In the genomic region with DNA sequence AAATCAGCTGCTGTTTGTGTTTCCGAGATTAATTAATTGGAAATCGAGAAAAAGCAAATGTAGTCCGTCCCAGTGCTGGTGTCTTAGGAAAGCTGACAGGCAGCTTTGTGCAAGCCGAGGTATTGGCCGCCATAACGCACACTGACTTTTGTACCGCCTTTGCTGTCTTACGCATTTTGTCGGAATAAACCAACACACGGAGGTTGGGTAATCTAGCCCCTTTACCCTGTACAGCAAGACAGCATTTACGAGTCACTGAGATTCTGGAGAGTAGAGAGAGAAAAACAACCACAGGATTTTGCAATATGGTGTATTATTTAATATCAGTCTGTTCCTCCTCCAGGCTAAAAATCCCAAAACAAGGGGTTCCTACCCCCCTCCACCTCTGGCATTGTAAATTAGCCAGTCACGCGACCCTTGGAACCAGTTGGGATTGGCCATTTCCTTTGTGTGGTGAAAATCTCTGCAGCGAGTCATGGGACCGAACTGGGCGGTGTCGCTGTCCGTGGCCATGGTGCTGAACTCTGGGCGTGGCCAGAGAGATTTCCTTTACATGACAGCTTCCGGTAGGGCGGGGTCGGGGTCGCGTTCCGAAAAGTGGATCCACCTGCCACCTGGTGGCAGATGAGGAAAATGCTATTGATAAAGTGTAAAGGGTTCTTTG, we compare ENCODE assay signal across 1 cellular context.
TF ChIP-seq lines count a peak whose summit lies in the region.

No MANE protein-coding gene starts in this region.

TF ChIP-seq in GM23338, 12 proteins besides CTCF, POLR2A, EP300 and RAD21 (continued from another document):
- TF ChIP-seq, protein P1, sequence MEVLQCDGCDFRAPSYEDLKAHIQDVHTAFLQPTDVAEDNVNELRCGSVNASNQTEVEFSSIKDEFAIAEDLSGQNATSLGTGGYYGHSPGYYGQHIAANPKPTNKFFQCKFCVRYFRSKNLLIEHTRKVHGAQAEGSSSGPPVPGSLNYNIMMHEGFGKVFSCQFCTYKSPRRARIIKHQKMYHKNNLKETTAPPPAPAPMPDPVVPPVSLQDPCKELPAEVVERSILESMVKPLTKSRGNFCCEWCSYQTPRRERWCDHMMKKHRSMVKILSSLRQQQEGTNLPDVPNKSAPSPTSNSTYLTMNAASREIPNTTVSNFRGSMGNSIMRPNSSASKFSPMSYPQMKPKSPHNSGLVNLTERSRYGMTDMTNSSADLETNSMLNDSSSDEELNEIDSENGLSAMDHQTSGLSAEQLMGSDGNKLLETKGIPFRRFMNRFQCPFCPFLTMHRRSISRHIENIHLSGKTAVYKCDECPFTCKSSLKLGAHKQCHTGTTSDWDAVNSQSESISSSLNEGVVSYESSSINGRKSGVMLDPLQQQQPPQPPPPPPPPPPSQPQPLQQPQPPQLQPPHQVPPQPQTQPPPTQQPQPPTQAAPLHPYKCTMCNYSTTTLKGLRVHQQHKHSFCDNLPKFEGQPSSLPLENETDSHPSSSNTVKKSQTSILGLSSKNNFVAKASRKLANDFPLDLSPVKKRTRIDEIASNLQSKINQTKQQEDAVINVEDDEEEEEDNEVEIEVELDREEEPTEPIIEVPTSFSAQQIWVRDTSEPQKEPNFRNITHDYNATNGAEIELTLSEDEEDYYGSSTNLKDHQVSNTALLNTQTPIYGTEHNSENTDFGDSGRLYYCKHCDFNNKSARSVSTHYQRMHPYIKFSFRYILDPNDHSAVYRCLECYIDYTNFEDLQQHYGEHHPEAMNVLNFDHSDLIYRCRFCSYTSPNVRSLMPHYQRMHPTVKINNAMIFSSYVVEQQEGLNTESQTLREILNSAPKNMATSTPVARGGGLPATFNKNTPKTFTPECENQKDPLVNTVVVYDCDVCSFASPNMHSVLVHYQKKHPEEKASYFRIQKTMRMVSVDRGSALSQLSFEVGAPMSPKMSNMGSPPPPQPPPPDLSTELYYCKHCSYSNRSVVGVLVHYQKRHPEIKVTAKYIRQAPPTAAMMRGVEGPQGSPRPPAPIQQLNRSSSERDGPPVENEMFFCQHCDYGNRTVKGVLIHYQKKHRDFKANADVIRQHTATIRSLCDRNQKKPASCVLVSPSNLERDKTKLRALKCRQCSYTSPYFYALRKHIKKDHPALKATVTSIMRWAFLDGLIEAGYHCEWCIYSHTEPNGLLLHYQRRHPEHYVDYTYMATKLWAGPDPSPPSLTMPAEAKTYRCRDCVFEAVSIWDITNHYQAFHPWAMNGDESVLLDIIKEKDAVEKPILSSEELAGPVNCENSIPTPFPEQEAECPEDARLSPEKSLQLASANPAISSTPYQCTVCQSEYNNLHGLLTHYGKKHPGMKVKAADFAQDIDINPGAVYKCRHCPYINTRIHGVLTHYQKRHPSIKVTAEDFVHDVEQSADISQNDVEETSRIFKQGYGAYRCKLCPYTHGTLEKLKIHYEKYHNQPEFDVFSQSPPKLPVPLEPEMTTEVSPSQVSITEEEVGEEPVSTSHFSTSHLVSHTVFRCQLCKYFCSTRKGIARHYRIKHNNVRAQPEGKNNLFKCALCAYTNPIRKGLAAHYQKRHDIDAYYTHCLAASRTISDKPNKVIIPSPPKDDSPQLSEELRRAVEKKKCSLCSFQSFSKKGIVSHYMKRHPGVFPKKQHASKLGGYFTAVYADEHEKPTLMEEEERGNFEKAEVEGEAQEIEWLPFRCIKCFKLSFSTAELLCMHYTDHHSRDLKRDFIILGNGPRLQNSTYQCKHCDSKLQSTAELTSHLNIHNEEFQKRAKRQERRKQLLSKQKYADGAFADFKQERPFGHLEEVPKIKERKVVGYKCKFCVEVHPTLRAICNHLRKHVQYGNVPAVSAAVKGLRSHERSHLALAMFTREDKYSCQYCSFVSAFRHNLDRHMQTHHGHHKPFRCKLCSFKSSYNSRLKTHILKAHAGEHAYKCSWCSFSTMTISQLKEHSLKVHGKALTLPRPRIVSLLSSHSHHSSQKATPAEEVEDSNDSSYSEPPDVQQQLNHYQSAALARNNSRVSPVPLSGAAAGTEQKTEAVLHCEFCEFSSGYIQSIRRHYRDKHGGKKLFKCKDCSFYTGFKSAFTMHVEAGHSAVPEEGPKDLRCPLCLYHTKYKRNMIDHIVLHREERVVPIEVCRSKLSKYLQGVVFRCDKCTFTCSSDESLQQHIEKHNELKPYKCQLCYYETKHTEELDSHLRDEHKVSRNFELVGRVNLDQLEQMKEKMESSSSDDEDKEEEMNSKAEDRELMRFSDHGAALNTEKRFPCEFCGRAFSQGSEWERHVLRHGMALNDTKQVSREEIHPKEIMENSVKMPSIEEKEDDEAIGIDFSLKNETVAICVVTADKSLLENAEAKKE (CRISPR knock-in tag; IDR thresholded peaks at IDR 0.05): no peak
- no peak for TF ChIP-seq EZH2phosphoT487 (IDR thresholded peaks at IDR 0.05; ENCODE audit: unreplicated experiment)
